3 cellular contexts compared by ENCODE assay signal in the genomic region with DNA sequence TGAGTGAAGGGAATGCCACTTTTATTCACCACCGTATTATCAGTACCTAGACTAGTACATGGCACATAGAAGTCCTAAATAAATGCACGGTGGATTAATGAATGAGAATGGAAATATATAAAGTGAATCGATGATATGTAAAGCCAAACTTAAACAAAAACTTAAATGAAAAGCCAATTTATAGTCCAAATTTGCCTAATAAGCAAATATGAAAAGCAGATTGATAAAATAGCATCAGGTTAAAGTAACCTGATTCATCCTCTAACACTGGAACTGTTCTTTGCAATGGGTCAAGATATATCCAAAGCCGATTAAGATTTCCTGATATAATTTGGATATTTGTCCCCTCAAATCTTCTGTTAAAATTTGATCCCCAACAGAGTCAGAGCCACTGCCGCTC.
A peak's percentile ranks its signal among the peaks of the same experiment; 100 is the strongest.
TF ChIP-seq lines count a peak whose summit lies in the region.

No MANE protein-coding gene starts in this region.

TF ChIP-seq in A549, 52 proteins besides CTCF, POLR2A, EP300 and RAD21:
- TF ChIP-seq CHD4 (IDR thresholded peaks at IDR 0.05; ENCODE audit: borderline replicate concordance) (no peak), BHLHE40 (IDR thresholded peaks at IDR 0.05; ENCODE audit: low read depth, low read length) (no peak), MAFK (IDR thresholded peaks at IDR 0.05; ENCODE audit: partially characterized antibody) (peak; percentile 57)
TF ChIP-seq in A549: peak in this region for 1.

TF ChIP-seq in IMR-90, 13 proteins besides CTCF, POLR2A, EP300 and RAD21:
- TF ChIP-seq, protein P1, sequence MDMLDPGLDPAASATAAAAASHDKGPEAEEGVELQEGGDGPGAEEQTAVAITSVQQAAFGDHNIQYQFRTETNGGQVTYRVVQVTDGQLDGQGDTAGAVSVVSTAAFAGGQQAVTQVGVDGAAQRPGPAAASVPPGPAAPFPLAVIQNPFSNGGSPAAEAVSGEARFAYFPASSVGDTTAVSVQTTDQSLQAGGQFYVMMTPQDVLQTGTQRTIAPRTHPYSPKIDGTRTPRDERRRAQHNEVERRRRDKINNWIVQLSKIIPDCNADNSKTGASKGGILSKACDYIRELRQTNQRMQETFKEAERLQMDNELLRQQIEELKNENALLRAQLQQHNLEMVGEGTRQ (IDR thresholded peaks at IDR 0.05; ENCODE audit: low read depth, low read length): no peak
- TF ChIP-seq SMC3 (IDR thresholded peaks at IDR 0.05; ENCODE audit: low read depth, low read length) (no peak), MXI1 (IDR thresholded peaks at IDR 0.05; ENCODE audit: borderline replicate concordance, low read depth, low read length) (no peak), MAZ (IDR thresholded peaks at IDR 0.05; ENCODE audit: borderline replicate concordance, low read depth, low read length) (no peak), MAFK (IDR thresholded peaks at IDR 0.05; ENCODE audit: low read depth, low read length) (peak; percentile 63), NFE2L2 (IDR thresholded peaks at IDR 0.05; ENCODE audit: low read depth, low read length) (no peak)
- TF ChIP-seq, protein P2, sequence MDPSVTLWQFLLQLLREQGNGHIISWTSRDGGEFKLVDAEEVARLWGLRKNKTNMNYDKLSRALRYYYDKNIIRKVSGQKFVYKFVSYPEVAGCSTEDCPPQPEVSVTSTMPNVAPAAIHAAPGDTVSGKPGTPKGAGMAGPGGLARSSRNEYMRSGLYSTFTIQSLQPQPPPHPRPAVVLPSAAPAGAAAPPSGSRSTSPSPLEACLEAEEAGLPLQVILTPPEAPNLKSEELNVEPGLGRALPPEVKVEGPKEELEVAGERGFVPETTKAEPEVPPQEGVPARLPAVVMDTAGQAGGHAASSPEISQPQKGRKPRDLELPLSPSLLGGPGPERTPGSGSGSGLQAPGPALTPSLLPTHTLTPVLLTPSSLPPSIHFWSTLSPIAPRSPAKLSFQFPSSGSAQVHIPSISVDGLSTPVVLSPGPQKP (IDR thresholded peaks at IDR 0.05; ENCODE audit: borderline replicate concordance, low read depth, low read length): no peak

TF ChIP-seq in endothelial cell of umbilical vein, 7 proteins besides CTCF, POLR2A, EP300 and RAD21:
- TF ChIP-seq POLR2AphosphoS5 (IDR thresholded peaks at IDR 0.05; ENCODE audit: insufficient read depth, low read depth, low read length) (no peak), JUN (IDR thresholded peaks at IDR 0.05; ENCODE audit: borderline replicate concordance, insufficient read depth, insufficient read length, low read depth) (no peak), GATA2 (IDR thresholded peaks at IDR 0.05; ENCODE audit: insufficient read depth, insufficient read length, low read depth, low read length) (no peak), MYC (IDR thresholded peaks at IDR 0.05; ENCODE audit: low read depth, low read length) (no peak), EZH2 (IDR thresholded peaks at IDR 0.05; ENCODE audit: borderline replicate concordance, low read depth, low read length, severe bottlenecking) (no peak), FOS (IDR thresholded peaks at IDR 0.05; ENCODE audit: borderline replicate concordance, insufficient read depth, low read length) (no peak)
- TF ChIP-seq, protein P3, sequence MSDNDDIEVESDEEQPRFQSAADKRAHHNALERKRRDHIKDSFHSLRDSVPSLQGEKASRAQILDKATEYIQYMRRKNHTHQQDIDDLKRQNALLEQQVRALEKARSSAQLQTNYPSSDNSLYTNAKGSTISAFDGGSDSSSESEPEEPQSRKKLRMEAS (IDR thresholded peaks at IDR 0.05; ENCODE audit: insufficient read depth, insufficient read length): no peak
